Comparison of ENCODE assay signal across 26 cellular contexts in genomic region chr6:134134654-134135053, GRCh38.
"Had no signal": no experiment of that assay in that cellular context is flagged by ENCODE, and none has a peak within 500 bp of the region (broad histone marks: within the 10 kb centered on the region; RNA-seq: fewer than 3 reads in every experiment).

No MANE protein-coding gene starts in this region.

- H3K4me2 ChIP-seq: KMS-11 had no signal

- H3K27me3 ChIP-seq: ascending aorta, body of pancreas, Peyer's patch, SJCRH30 had no signal

- DNase-seq: activated B cell treated with CpG ODN at 0.5 μM for 24 hours; activated CD4-positive, alpha-beta memory T cell treated with anti-CD3 and anti-CD28 coated beads for 36 hours; activated CD4-positive, alpha-beta T cell treated with anti-CD3 and anti-CD28 coated beads for 1 hour; activated CD4-positive, alpha-beta T cell treated with anti-CD3 and anti-CD28 coated beads, Interleukin-2, amount 10 ng/mL, durations not matched to agents 7 days and 5 days; activated CD8-positive, alpha-beta memory T cell treated with anti-CD3 and anti-CD28 coated beads for 24 hours; activated effector memory CD4-positive, alpha-beta T cell treated with anti-CD3 and anti-CD28 coated beads, Interleukin-2, amount 50 U/mL, for 16 hours; activated naive CD4-positive, alpha-beta T cell treated with Interleukin-2 at 50 U/mL for 16 hours; activated naive CD8-positive, alpha-beta T cell treated with anti-CD3 and anti-CD28 coated beads, Interleukin-2, amount 50 U/mL, for 24 hours; activated T-cell treated with anti-CD3 and anti-CD28 coated beads, Interleukin-2, amount 50 U/mL, for 4 hours; amniotic stem cell; body of pancreas; NCI-H1092; NCI-H1417; NCI-H2029 treated with DMSO at 0.1 percent for 48 hours; NCI-H510A treated with DMSO at 0.1 percent for 48 hours; NCI-H748 treated with DMSO at 0.1 percent for 48 hours; OCI-M1; Peyer's patch; Right ventricle myocardium superior; SJCRH30; T-helper 17 cell; T-helper 9 cell had no signal

- H3K4me3 ChIP-seq: ascending aorta, body of pancreas, Peyer's patch, SJCRH30 had no signal

- H3K4me1 Mint-ChIP-seq: activated B cell treated with CpG ODN at 0.5 μM for 24 hours; activated CD4-positive, alpha-beta T cell treated with anti-CD3 and anti-CD28 coated beads, Interleukin-2, amount 10 ng/mL, durations not matched to agents 7 days and 5 days; activated naive CD8-positive, alpha-beta T cell treated with anti-CD3 and anti-CD28 coated beads, Interleukin-2, amount 50 U/mL, for 24 hours had no signal

- H3K4me1 ChIP-seq: ascending aorta, body of pancreas, Peyer's patch, SJCRH30 had no signal

- H3K36me3 ChIP-seq: ascending aorta, Peyer's patch, SJCRH30 had no signal

- H3K36me3 Mint-ChIP-seq: activated CD4-positive, alpha-beta memory T cell treated with anti-CD3 and anti-CD28 coated beads for 36 hours had no signal

- H3K9me3 ChIP-seq: ascending aorta, body of pancreas, Peyer's patch, SJCRH30 had no signal

- H3K27ac Mint-ChIP-seq: activated B cell treated with CpG ODN at 0.5 μM for 24 hours; activated CD4-positive, alpha-beta memory T cell treated with anti-CD3 and anti-CD28 coated beads for 36 hours; activated CD4-positive, alpha-beta T cell treated with anti-CD3 and anti-CD28 coated beads, Interleukin-2, amount 10 ng/mL, durations not matched to agents 7 days and 5 days; activated naive CD4-positive, alpha-beta T cell treated with anti-CD3 and anti-CD28 coated beads, Interleukin-2, amount 50 U/mL, for 72 hours; activated naive CD8-positive, alpha-beta T cell treated with anti-CD3 and anti-CD28 coated beads, Interleukin-2, amount 50 U/mL, for 24 hours; T-helper 17 cell had no signal

- H3K27ac ChIP-seq: ascending aorta, body of pancreas, KMS-11, Peyer's patch, RWPE1, SJCRH30 had no signal

- H3K4me3 Mint-ChIP-seq: activated B cell treated with CpG ODN at 0.5 μM for 24 hours; activated CD4-positive, alpha-beta memory T cell treated with anti-CD3 and anti-CD28 coated beads for 36 hours; activated CD4-positive, alpha-beta T cell treated with anti-CD3 and anti-CD28 coated beads, Interleukin-2, amount 10 ng/mL, durations not matched to agents 7 days and 5 days; activated naive CD8-positive, alpha-beta T cell treated with anti-CD3 and anti-CD28 coated beads, Interleukin-2, amount 50 U/mL, for 24 hours; activated T-cell treated with anti-CD3 and anti-CD28 coated beads, Interleukin-2, amount 50 U/mL, for 4 hours; T-helper 17 cell had no signal
